Comparison of ENCODE assay signal across 1 cellular context in the genomic region with DNA sequence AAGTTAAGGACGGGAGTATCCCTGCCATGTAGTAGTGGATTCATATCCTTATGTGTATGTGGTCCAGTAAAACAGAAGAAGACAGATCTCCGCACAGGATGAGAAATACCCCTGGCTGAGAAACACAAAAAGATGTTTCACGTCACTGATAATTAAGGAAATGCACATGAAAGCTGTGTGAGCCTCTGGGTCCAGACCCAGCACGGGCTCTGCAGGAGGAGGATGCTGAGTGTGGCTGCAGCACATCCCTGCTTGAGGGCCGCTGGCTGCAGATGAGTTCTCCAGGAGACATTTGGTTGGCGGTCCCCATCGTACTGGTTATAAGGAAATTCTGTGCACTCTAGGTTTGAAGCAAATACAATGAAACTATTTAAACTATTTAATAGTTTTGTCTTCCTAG.
TF ChIP-seq lines count a peak whose summit lies in the region.

No MANE protein-coding gene starts in this region.

TF ChIP-seq in IMR-90, 13 proteins besides CTCF, POLR2A, EP300 and RAD21:
- TF ChIP-seq SMC3 (IDR thresholded peaks at IDR 0.05; ENCODE audit: low read depth, low read length), result no peak
- no peak for TF ChIP-seq MAZ (IDR thresholded peaks at IDR 0.05; ENCODE audit: borderline replicate concordance, low read depth, low read length)
- TF ChIP-seq, protein P1, sequence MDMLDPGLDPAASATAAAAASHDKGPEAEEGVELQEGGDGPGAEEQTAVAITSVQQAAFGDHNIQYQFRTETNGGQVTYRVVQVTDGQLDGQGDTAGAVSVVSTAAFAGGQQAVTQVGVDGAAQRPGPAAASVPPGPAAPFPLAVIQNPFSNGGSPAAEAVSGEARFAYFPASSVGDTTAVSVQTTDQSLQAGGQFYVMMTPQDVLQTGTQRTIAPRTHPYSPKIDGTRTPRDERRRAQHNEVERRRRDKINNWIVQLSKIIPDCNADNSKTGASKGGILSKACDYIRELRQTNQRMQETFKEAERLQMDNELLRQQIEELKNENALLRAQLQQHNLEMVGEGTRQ (IDR thresholded peaks at IDR 0.05; ENCODE audit: low read depth, low read length), result no peak
